Comparison of ENCODE assay signal across 8 cellular contexts in the genomic region with DNA sequence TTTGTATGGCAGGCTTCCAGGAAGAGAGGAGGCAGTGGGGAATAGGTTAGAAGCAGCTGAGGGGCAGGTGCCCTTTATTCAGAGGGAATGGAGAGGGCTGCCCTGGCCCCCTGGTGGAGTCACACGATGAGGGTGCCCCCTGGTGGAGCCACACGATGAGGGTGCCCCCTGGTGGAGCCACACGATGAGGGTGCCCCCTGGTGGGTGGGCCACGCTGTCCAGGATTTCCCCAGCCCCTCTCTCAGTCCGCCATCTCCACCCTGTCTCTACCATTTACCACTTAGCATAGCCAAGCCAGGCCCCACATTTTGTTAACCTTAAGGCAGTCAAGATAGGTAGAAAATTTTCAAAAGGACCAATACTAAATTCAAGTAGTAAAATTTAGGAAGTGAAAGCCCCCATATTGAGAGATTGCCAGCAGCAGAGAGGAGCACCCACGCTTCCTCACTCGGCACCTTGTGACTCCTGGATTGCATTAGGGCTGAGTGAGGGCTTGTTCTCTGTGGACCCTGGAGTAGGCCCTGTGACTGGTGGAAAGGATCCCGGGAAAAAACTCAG.
A peak's percentile ranks its signal among the peaks of the same experiment; 100 is the strongest.
DNase-seq lines count a peak whose midpoint lies in the region; ATAC-seq and TF ChIP-seq lines count a peak whose summit lies in the region.

No MANE protein-coding gene starts in this region.

- H3K4me3 ChIP-seq in GM06990 (replicated peaks; ENCODE audit: low read depth, low read length), result no peak overlapping the region; the same call in 1 of the 2 replicates

- DNase-seq in GM06990 (ENCODE audit: extremely low read depth, insufficient read length) (peak; percentile 63), MV-4-11 (lab: John Stamatoyannopoulos, UW) (peak; percentile 83), glomerular visceral epithelial cell (ENCODE audit: extremely low spot score) (peak; percentile 10), middle frontal gyrus (ENCODE audit: extremely low spot score, low spot score) (no peak), DMS153 (lab: John Stamatoyannopoulos, UW) (no peak)
- peak in 2 of 3 experiments; percentile 14 to 18 for DNase-seq in activated CD8-positive, alpha-beta memory T cell treated with anti-CD3 and anti-CD28 coated beads for 48 hours (ENCODE audit: low read depth in 2 of 3, low spot score in 2 of 3)
- peak; percentile 18 to 21 for DNase-seq in stimulated activated CD4-positive, alpha-beta T cell treated with anti-CD3 and anti-CD28 coated beads, Interleukin-1b, Interleukin-23, amount 100 ng/mL, for 4 hours (ENCODE audit: low read depth in 2 of 2)

- ATAC-seq in GM21619 (IDR thresholded peaks at IDR 0.05; ENCODE audit: unreplicated experiment), result peak; percentile 88

- TF ChIP-seq CTCF in GM06990 (IDR thresholded peaks at IDR 0.05; ENCODE audit: insufficient read depth, low read length, poor library complexity, severe bottlenecking), result peak; percentile 98

- no peaks in the 10 kb centered on the region for H3K36me3 ChIP-seq in GM06990 (ENCODE audit: control insufficient read depth, insufficient read depth, low read length)

- no peaks in the 10 kb centered on the region for H3K27me3 ChIP-seq in GM06990 (replicated peaks; ENCODE audit: control insufficient read depth, insufficient read depth, low read length)

Comparison
In these comparisons a context has a peak if more than half of its experiments do, and no peak if none do; other contexts are left out.
1. DNase-seq: peak in GM06990 (single experiment), MV-4-11 (single experiment), activated CD8-positive, alpha-beta memory T cell treated with anti-CD3 and anti-CD28 coated beads for 48 hours (2 of 3), glomerular visceral epithelial cell (single experiment) and stimulated activated CD4-positive, alpha-beta T cell treated with anti-CD3 and anti-CD28 coated beads, Interleukin-1b, Interleukin-23, amount 100 ng/mL, for 4 hours (2 of 2); none in middle frontal gyrus (single experiment) and DMS153 (single experiment).